In genomic region chr2:46747297-46747818, GRCh38 we compare ENCODE assay signal across 13 cellular contexts. TPM values are rescaled to one million over a fixed set of nuclear protein-coding genes. Genes with fewer than 3 reads are reported as not detected.
DNase-seq lines count a peak whose midpoint lies in the region; ATAC-seq, FAIRE-seq and TF ChIP-seq lines count a peak whose summit lies in the region.
"Had no signal": no experiment of that assay in that cellular context is flagged by ENCODE, and none has a peak within 500 bp of the region (broad histone marks: within the 10 kb centered on the region; RNA-seq: fewer than 3 reads in every experiment).

No MANE protein-coding gene starts in this region.

- no peaks in the 10 kb centered on the region for H3K36me3 Mint-ChIP-seq in activated CD8-positive, alpha-beta T cell treated with anti-CD3 and anti-CD28 coated beads, Interleukin-2, amount 10 ng/mL, durations not matched to agents 7 days and 5 days (ENCODE audit: low read depth)

- no peak for TF ChIP-seq CTCF in lower lobe of right lung (IDR thresholded peaks at IDR 0.05)
- no peak for TF ChIP-seq CTCF in D721Med (IDR thresholded peaks at IDR 0.05; ENCODE audit: insufficient read depth, missing control alignments)

- DNase-seq in ELR (ENCODE audit: low read depth) (peak; percentile 37), Kasumi-1 (lab: John Stamatoyannopoulos, UW) (peak; percentile 60 to 64), lower lobe of right lung (no peak), D721Med (ENCODE audit: insufficient read length, low spot score) (no peak), NCI-H2107 (lab: John Stamatoyannopoulos, UW) (no peak), NCI-H1436 (lab: John Stamatoyannopoulos, UW) (no peak)
- peak; percentile 27 for DNase-seq in activated CD8-positive, alpha-beta T cell treated with anti-CD3 and anti-CD28 coated beads, Interleukin-2, amount 10 ng/mL, durations not matched to agents 7 days and 5 days
- no peak for DNase-seq in activated CD4-positive, alpha-beta T cell treated with anti-CD3 and anti-CD28 coated beads for 4 hours
- DNase-seq: activated gamma-delta T cell; CD8-positive, alpha-beta T cell; effector CD8-positive, alpha-beta T cell; NCI-H2171; stimulated activated CD8-positive, alpha-beta memory T cell treated with anti-CD3 and anti-CD28 coated beads, Interleukin-4, amount 100 ng/mL, for 48 hours had no signal

- H3K27ac Mint-ChIP-seq in activated CD8-positive, alpha-beta T cell treated with anti-CD3 and anti-CD28 coated beads, Interleukin-2, amount 10 ng/mL, durations not matched to agents 7 days and 5 days, result peak overlapping the region; percentile 48
- H3K27ac Mint-ChIP-seq: CD8-positive, alpha-beta T cell had no signal

- H3K4me3 Mint-ChIP-seq in activated CD8-positive, alpha-beta T cell treated with anti-CD3 and anti-CD28 coated beads, Interleukin-2, amount 10 ng/mL, durations not matched to agents 7 days and 5 days, result peak overlapping the region; percentile 3
- H3K4me3 Mint-ChIP-seq: CD8-positive, alpha-beta T cell had no signal

- H3K4me1 ChIP-seq in lower lobe of right lung, result peaks cover 32% of the 10 kb centered on the region

- POLR2A ChIA-PET in activated CD8-positive, alpha-beta T cell treated with anti-CD3 and anti-CD28 coated beads, Interleukin-2, amount 10 ng/mL, durations not matched to agents 7 days and 5 days (lab: Charles Lee), result interaction anchor here (0.5 to 0.6 kb wide), 2 partner anchors 178 to 548 kb away, joined by 3 read pairs; no protein-coding TSS in a partner anchor

- peaks cover 25% of the 10 kb centered on the region for H3K4me1 Mint-ChIP-seq in activated CD8-positive, alpha-beta T cell treated with anti-CD3 and anti-CD28 coated beads, Interleukin-2, amount 10 ng/mL, durations not matched to agents 7 days and 5 days (ENCODE audit: low read depth)

- intact Hi-C loops in lower lobe of right lung (cut with DNase I), result no loop called here

- H3K9me3 ChIP-seq in lower lobe of right lung, result no peaks in the 10 kb centered on the region

- no peaks in the 10 kb centered on the region for H3K36me3 ChIP-seq in lower lobe of right lung

- no peaks in the 10 kb centered on the region for H3K9me3 Mint-ChIP-seq in activated CD8-positive, alpha-beta T cell treated with anti-CD3 and anti-CD28 coated beads, Interleukin-2, amount 10 ng/mL, durations not matched to agents 7 days and 5 days (ENCODE audit: insufficient read depth)

- H3K27me3 ChIP-seq in lower lobe of right lung (ENCODE audit: low read depth), result no peaks in the 10 kb centered on the region

- FAIRE-seq in D721Med (lab: Jason Lieb, UNC), result no peak

- no peak overlapping the region for H3K4me3 ChIP-seq in lower lobe of right lung

- no peak overlapping the region for H3K27ac ChIP-seq in lower lobe of right lung

- no peaks in the 10 kb centered on the region for H3K27me3 Mint-ChIP-seq in activated CD8-positive, alpha-beta T cell treated with anti-CD3 and anti-CD28 coated beads, Interleukin-2, amount 10 ng/mL, durations not matched to agents 7 days and 5 days (ENCODE audit: low read depth)

- ATAC-seq in activated CD8-positive, alpha-beta T cell treated with anti-CD3 and anti-CD28 coated beads, Interleukin-2, amount 10 ng/mL, durations not matched to agents 7 days and 5 days, result peak; percentile 78
- ATAC-seq in lower lobe of right lung, result peak; percentile 54 to 56
- ATAC-seq: CD8-positive, alpha-beta T cell had no signal

- CTCF ChIA-PET in activated CD8-positive, alpha-beta T cell treated with anti-CD3 and anti-CD28 coated beads, Interleukin-2, amount 10 ng/mL, durations not matched to agents 7 days and 5 days (lab: Charles Lee), result interaction anchor here (1.0 kb wide), 1 partner anchor 30 kb away, joined by 3 read pairs; no protein-coding TSS in a partner anchor

RNA-seq across cellular contexts. Expression of gene SOCS5, which starts 48.3 kb away (rescaled TPM):
- total RNA-seq in activated CD8-positive, alpha-beta T cell treated with anti-CD3 and anti-CD28 coated beads, Interleukin-2, amount 10 ng/mL, durations not matched to agents 7 days and 5 days, result 1 to 10 TPM; 5.8 to 6.7 TPM
- 21.4 TPM for total RNA-seq in lower lobe of right lung

Comparison
In these comparisons a context has a peak if more than half of its experiments do, and no peak if none do; other contexts are left out.
1. DNase-seq: peak in ELR (single experiment), Kasumi-1 (2 of 2) and activated CD8-positive, alpha-beta T cell treated with anti-CD3 and anti-CD28 coated beads, Interleukin-2, amount 10 ng/mL, durations not matched to agents 7 days and 5 days (single experiment); none in lower lobe of right lung (single experiment), D721Med (single experiment), activated CD4-positive, alpha-beta T cell treated with anti-CD3 and anti-CD28 coated beads for 4 hours (0 of 2), NCI-H2107 (single experiment) and NCI-H1436 (single experiment).